8 cellular contexts compared by ENCODE assay signal in genomic region chr1:62438163-62438562, GRCh38.
DNase-seq lines count a peak whose midpoint lies in the region; ATAC-seq and TF ChIP-seq lines count a peak whose summit lies in the region.

No MANE protein-coding gene starts in this region.

- peaks cover 26 to 52% (median 44%) of the 10 kb centered on the region in 10 experiments for H3K4me1 ChIP-seq in BLaER1 treated with 17β-estradiol and CSF1 and Interleukin-3, amounts not matched to agents 10 nM and 100 nM
- no peaks in the 10 kb centered on the region for H3K4me1 ChIP-seq in HEK293 (ENCODE audit: control insufficient read depth, insufficient read depth, low read length)

- CTCF ChIA-PET in HEK293 (lab: Yijun Ruan, JAX), result interaction anchor here (1.2 kb wide), 1 partner anchor 46 kb away, joined by 3 read pairs; no protein-coding TSS in a partner anchor

- no peak for DNase-seq in stimulated activated effector memory CD8-positive, alpha-beta T cell treated with anti-CD3 and anti-CD28 coated beads, Interleukin-12 subunit alpha, Interleukin-12 subunit beta, amount 100 ng/mL, for 72 hours (ENCODE audit: low spot score in 2 of 2)
- DNase-seq in D341Med (ENCODE audit: low spot score), result no peak
- no peak for DNase-seq in activated CD4-positive, alpha-beta T cell treated with anti-CD3 and anti-CD28 coated beads, Interleukin-2, amount 50 U/mL, for 1 hour

- POLR2A ChIA-PET in HEK293 (lab: Yijun Ruan, JAX), result no interaction called here

- peaks cover 65% of the 10 kb centered on the region for H3K36me3 Mint-ChIP-seq in stimulated activated effector memory CD8-positive, alpha-beta T cell treated with anti-CD3 and anti-CD28 coated beads, Interleukin-12 subunit alpha, Interleukin-12 subunit beta, amount 100 ng/mL, for 72 hours

- peak overlapping the region; percentile 93 to 99 (median 98) for H3K9ac ChIP-seq in BLaER1 treated with 17β-estradiol and CSF1 and Interleukin-3, amounts not matched to agents 10 nM and 100 nM

- H3K4me3 ChIP-seq in BLaER1 treated with 17β-estradiol and CSF1 and Interleukin-3, amounts not matched to agents 10 nM and 100 nM, result peak overlapping the region; percentile 89 to 100 (median 99)
- H3K4me3 ChIP-seq in HEK293 (ENCODE audit: low read depth, low read length) (peak overlapping the region; percentile 98), iPS-11a (ENCODE audit: low read depth, low read length) (peak overlapping the region; percentile 89)

- H3K27ac ChIP-seq in BLaER1 treated with 17β-estradiol and CSF1 and Interleukin-3, amounts not matched to agents 10 nM and 100 nM, result peak overlapping the region; percentile 96 to 100 (median 98); a peak in 21 of 22 replicates
- H3K27ac ChIP-seq in HEK293 (ENCODE audit: extremely low read depth, low read depth, low read length), result peak overlapping the region; percentile 98
- H3K27ac ChIP-seq in VCaP, result peak overlapping the region; percentile 99

- H4K20me1 ChIP-seq in BLaER1 treated with 17β-estradiol and CSF1 and Interleukin-3, amounts not matched to agents 10 nM and 100 nM, result peaks cover 0 to 62% (median 52%) of the 10 kb centered on the region in 11 experiments; a peak in 15 of 22 replicates

- no peak for ATAC-seq in stimulated activated effector memory CD8-positive, alpha-beta T cell treated with anti-CD3 and anti-CD28 coated beads, Interleukin-12 subunit alpha, Interleukin-12 subunit beta, amount 100 ng/mL, for 72 hours
- no peak for ATAC-seq in GM19324 (IDR thresholded peaks at IDR 0.05; ENCODE audit: low FRiP score, unreplicated experiment)

- peak overlapping the region; percentile 85 for H3K4me3 Mint-ChIP-seq in stimulated activated effector memory CD8-positive, alpha-beta T cell treated with anti-CD3 and anti-CD28 coated beads, Interleukin-12 subunit alpha, Interleukin-12 subunit beta, amount 100 ng/mL, for 72 hours

- TF ChIP-seq CTCF in HEK293 (tag by site-specific recombination; IDR thresholded peaks at IDR 0.05), result no peak
- TF ChIP-seq CTCF in VCaP (conservative IDR thresholded peaks at IDR 0.05), result no peak

- H3K9me3 ChIP-seq in BLaER1 treated with 17β-estradiol and CSF1 and Interleukin-3, amounts not matched to agents 10 nM and 100 nM (replicated peaks in 1 of 11), result no peaks in the 10 kb centered on the region; a peak in 1 of 22 replicates
- no peaks in the 10 kb centered on the region for H3K9me3 ChIP-seq in HEK293 (ENCODE audit: control insufficient read depth, insufficient read depth, low read depth, low read length)

- H3K27me3 ChIP-seq in BLaER1 treated with 17β-estradiol and CSF1 and Interleukin-3, amounts not matched to agents 10 nM and 100 nM, result no peaks in the 10 kb centered on the region

- peaks cover 19 to 36% (median 28%) of the 10 kb centered on the region in 11 experiments for H3K36me3 ChIP-seq in BLaER1 treated with 17β-estradiol and CSF1 and Interleukin-3, amounts not matched to agents 10 nM and 100 nM
- H3K36me3 ChIP-seq in HEK293 (ENCODE audit: control insufficient read depth in 2 of 2, insufficient read depth in 1 of 2, low read length in 2 of 2), result peaks cover 18 to 25% of the 10 kb centered on the region in 2 experiments

- H3K27ac Mint-ChIP-seq in stimulated activated effector memory CD8-positive, alpha-beta T cell treated with anti-CD3 and anti-CD28 coated beads, Interleukin-12 subunit alpha, Interleukin-12 subunit beta, amount 100 ng/mL, for 72 hours, result peak overlapping the region; percentile 98

- peak overlapping the region; percentile 73 to 96 (median 87) for H3K4me2 ChIP-seq in BLaER1 treated with 17β-estradiol and CSF1 and Interleukin-3, amounts not matched to agents 10 nM and 100 nM

- peaks cover 19% of the 10 kb centered on the region for H3K4me1 Mint-ChIP-seq in stimulated activated effector memory CD8-positive, alpha-beta T cell treated with anti-CD3 and anti-CD28 coated beads, Interleukin-12 subunit alpha, Interleukin-12 subunit beta, amount 100 ng/mL, for 72 hours

- peaks cover 2% of the 10 kb centered on the region for H3K9me3 Mint-ChIP-seq in stimulated activated effector memory CD8-positive, alpha-beta T cell treated with anti-CD3 and anti-CD28 coated beads, Interleukin-12 subunit alpha, Interleukin-12 subunit beta, amount 100 ng/mL, for 72 hours

TF ChIP-seq in HEK293, 187 proteins besides CTCF, POLR2A, EP300 and RAD21 (continues in another document):
- TF ChIP-seq ZNF600 (tag by site-specific recombination; IDR thresholded peaks at IDR 0.05), result no peak
- peak; percentile 99 for TF ChIP-seq ZBTB17 (tag by site-specific recombination; IDR thresholded peaks at IDR 0.05)
- no peak for TF ChIP-seq ZNF324 (tag by site-specific recombination; IDR thresholded peaks at IDR 0.05)
- TF ChIP-seq ZNF366 (tag by site-specific recombination; conservative IDR thresholded peaks at IDR 0.05), result peak; percentile 30; the same call in 1 of the 2 replicates
- no peak for TF ChIP-seq REST (tag by site-specific recombination; IDR thresholded peaks at IDR 0.05)
- no peak for TF ChIP-seq ZSCAN23 (tag by site-specific recombination; IDR thresholded peaks at IDR 0.05)
- TF ChIP-seq BCL11B (tag by site-specific recombination; IDR thresholded peaks at IDR 0.05; ENCODE audit: low read depth), result no peak
- TF ChIP-seq ZNF394 (tag by site-specific recombination; IDR thresholded peaks at IDR 0.05; ENCODE audit: borderline replicate concordance), result peak; percentile 69; the same call in 1 of the 2 replicates
- no peak for TF ChIP-seq ZNF560 (tag by site-specific recombination; IDR thresholded peaks at IDR 0.05; ENCODE audit: borderline replicate concordance)
- no peak for TF ChIP-seq ZBTB44 (tag by site-specific recombination; IDR thresholded peaks at IDR 0.05)
- TF ChIP-seq IKZF3 (tag by site-specific recombination; IDR thresholded peaks at IDR 0.05), result no peak
- no peak for TF ChIP-seq ZNF692 (tag by site-specific recombination; IDR thresholded peaks at IDR 0.05)
- TF ChIP-seq ZNF660 (tag by site-specific recombination; IDR thresholded peaks at IDR 0.05), result peak; percentile 21; the same call in 1 of the 2 replicates
